ENCODE assay signal across 14 cellular contexts in the genomic region with DNA sequence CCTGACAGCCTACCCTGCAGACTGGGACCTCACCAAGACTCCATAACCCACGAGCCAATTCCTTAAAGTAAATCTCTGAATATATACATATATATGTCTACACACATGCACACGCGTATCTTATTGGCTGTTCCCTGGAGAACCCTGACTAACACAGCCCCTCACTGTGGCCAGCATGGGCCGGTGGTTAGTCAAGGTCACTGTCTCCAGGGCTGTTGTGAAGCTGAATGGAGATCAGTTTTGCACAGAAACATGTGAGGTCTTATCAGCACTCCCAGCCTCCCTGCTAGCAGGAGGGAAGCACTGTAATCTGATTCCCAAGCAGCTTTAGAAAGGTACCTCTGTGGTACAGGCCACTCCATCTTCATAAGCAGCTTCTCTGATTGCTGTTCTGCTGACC. TPM values are rescaled to one million over a fixed set of nuclear protein-coding genes. Genes with fewer than 3 reads are reported as not detected.
DNase-seq lines count a peak whose midpoint lies in the region; ATAC-seq and TF ChIP-seq lines count a peak whose summit lies in the region.
"Had no signal": no experiment of that assay in that cellular context is flagged by ENCODE, and none has a peak within 500 bp of the region (broad histone marks: within the 10 kb centered on the region; RNA-seq: fewer than 3 reads in every experiment).

No MANE protein-coding gene starts in this region.

- TF ChIP-seq POLR2A in thyroid gland (IDR thresholded peaks at IDR 0.05) = no peak

- H3K27me3 ChIP-seq in duodenal mucosa (ENCODE audit: control insufficient read depth in 1 of 2, insufficient read depth in 2 of 2, low read length in 2 of 2) (no peaks in the 10 kb centered on the region), thyroid gland (no peaks in the 10 kb centered on the region), foreskin keratinocyte (no peaks in the 10 kb centered on the region)

- peaks cover 9 to 18% of the 10 kb centered on the region in 2 donors for H3K4me1 ChIP-seq in duodenal mucosa (ENCODE audit: control insufficient read depth in 1 of 2, insufficient read depth in 2 of 2, low read length in 2 of 2)
- peaks cover 31 to 54% of the 10 kb centered on the region in 2 donors for H3K4me1 ChIP-seq in thyroid gland
- peaks cover 12% of the 10 kb centered on the region for H3K4me1 ChIP-seq in foreskin keratinocyte

- H3K9ac ChIP-seq in duodenal mucosa (ENCODE audit: low read depth in 1 of 2, low read length in 2 of 2) = no peak overlapping the region

- no peak overlapping the region for H3K4me3 ChIP-seq in duodenal mucosa (ENCODE audit: low read depth in 1 of 2, low read length in 2 of 2)
- H3K4me3 ChIP-seq in thyroid gland (replicated peaks in 1 of 3) = no peak overlapping the region

- TF ChIP-seq CTCF in thyroid gland (IDR thresholded peaks at IDR 0.05) (no peak), foreskin keratinocyte (conservative IDR thresholded peaks at IDR 0.05) (no peak)

- intact Hi-C loops in thyroid gland (cut with DNase I) = no loop called here

- 73 to 77% methylated on average over 4 of the region's 4 CpGs for WGBS in thyroid gland, 2 donors

- H3K27ac ChIP-seq in duodenal mucosa (ENCODE audit: low read depth, low read length) (peak overlapping the region; percentile 36), thyroid gland (peak overlapping the region; percentile 65 to 86 (median 74)), foreskin keratinocyte (no peak overlapping the region)

- H3K9me3 ChIP-seq in duodenal mucosa (ENCODE audit: control insufficient read depth in 1 of 2, low read length in 2 of 2) (no peaks in the 10 kb centered on the region), thyroid gland (no peaks in the 10 kb centered on the region)

- ATAC-seq in foreskin keratinocyte = no peak
- ATAC-seq: activated CD4-positive, CD25-positive, alpha-beta regulatory T cell treated with anti-CD3 and anti-CD28 coated beads, Interleukin-2, amount 50 U/mL, for 24 hours; activated T-cell treated with anti-CD3 and anti-CD28 coated beads, Interleukin-2, amount 50 U/mL, for 4 hours had no signal

- peak; percentile 64 for DNase-seq in DMS153 (lab: John Stamatoyannopoulos, UW)
- no peak for DNase-seq in DMS153 treated with DMSO at 0.1 percent for 48 hours (lab: John Stamatoyannopoulos, UW; ENCODE audit: unreplicated experiment)
- DNase-seq in OCI-M2 (lab: John Stamatoyannopoulos, UW; ENCODE audit: unreplicated experiment) = peak; percentile 49
- DNase-seq in thyroid gland = no peak
- DNase-seq in T-helper 1 cell = no peak
- DNase-seq in foreskin keratinocyte = no peak
- no peak for DNase-seq in NCI-H2081 treated with DMSO at 0.1 percent for 48 hours (lab: John Stamatoyannopoulos, UW)
- DNase-seq: activated T-cell treated with anti-CD3 and anti-CD28 coated beads, Interleukin-2, amount 50 U/mL, for 4 hours; head of caudate nucleus; KG1; substantia nigra had no signal

- no peaks in the 10 kb centered on the region for H3K36me3 ChIP-seq in duodenal mucosa (ENCODE audit: control insufficient read depth in 1 of 2, insufficient read depth in 2 of 2, low read length in 2 of 2)
- H3K36me3 ChIP-seq in thyroid gland = no peaks in the 10 kb centered on the region

RNA-seq across cellular contexts. Expression of a gene that starts 46.6 kb away (rescaled TPM):
- total RNA-seq in thyroid gland (100 to 1,000 TPM in 1 of 4 donors, 10 to 100 TPM in 1, 1 to 10 TPM in 2; 4.0 to 325 (median 14.1) TPM), foreskin keratinocyte (3.3 and 4.5 TPM in 2 replicates)
- polyA plus RNA-seq in foreskin keratinocyte = 3.5 and 3.6 TPM in 2 replicates
- total RNA-seq: activated T-cell treated with anti-CD3 and anti-CD28 coated beads, Interleukin-2, amount 50 U/mL, for 4 hours had no signal
- polyA plus RNA-seq: neural cell had no signal

Comparison
In these comparisons a context has a peak if more than half of its experiments do, and no peak if none do; other contexts are left out.
1. DNase-seq: peak in DMS153 (single experiment) and OCI-M2 (single experiment); none in DMS153 treated with DMSO at 0.1 percent for 48 hours (single experiment), thyroid gland (0 of 2), T-helper 1 cell (0 of 5), foreskin keratinocyte (0 of 2) and NCI-H2081 treated with DMSO at 0.1 percent for 48 hours (single experiment).